8 cellular contexts compared by ENCODE assay signal in genomic region chr1:242710847-242711246, GRCh38.
"Had no signal": no experiment of that assay in that cellular context is flagged by ENCODE, and none has a peak within 500 bp of the region (broad histone marks: within the 10 kb centered on the region; RNA-seq: fewer than 3 reads in every experiment).

No MANE protein-coding gene starts in this region.

- FAIRE-seq: H1, H54, K562 had no signal

- H3K4me3 ChIP-seq: K562 had no signal

- H3K27ac Mint-ChIP-seq: H9 had no signal

- H3K27ac ChIP-seq: HL-60 had no signal

- DNase-seq: H9, HCEC 1CT, IMR-90, KG1 had no signal

- H3K4me3 Mint-ChIP-seq: H9 had no signal

- ATAC-seq: K562 had no signal
